Comparison of ENCODE assay signal across 18 cellular contexts in the genomic region with DNA sequence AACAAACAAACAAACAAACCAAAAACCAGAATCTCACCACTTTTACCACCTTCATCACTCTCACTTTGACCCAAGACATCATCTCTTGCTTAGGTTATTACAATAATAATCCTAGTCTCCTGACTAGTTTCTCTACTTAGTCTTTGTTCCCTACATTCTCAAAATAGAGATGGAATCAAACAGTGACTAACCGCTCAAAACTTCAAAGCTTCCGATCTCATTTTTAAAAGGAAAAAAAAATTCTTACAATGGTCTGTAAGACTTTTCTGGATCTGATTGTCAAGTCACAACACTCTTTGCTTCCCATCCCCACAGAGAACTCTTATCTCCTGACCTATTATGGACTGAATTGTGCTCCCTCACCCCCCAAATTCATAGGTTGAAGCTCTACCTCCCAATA.
DNase-seq lines count a peak whose midpoint lies in the region; ATAC-seq and TF ChIP-seq lines count a peak whose summit lies in the region.
"Had no signal": no experiment of that assay in that cellular context is flagged by ENCODE, and none has a peak within 500 bp of the region (broad histone marks: within the 10 kb centered on the region; RNA-seq: fewer than 3 reads in every experiment).

No MANE protein-coding gene starts in this region.

- TF ChIP-seq CTCF in SK-N-SH (IDR thresholded peaks at IDR 0.05) (no peak), foreskin fibroblast (IDR thresholded peaks at IDR 0.05; ENCODE audit: low read depth, low read length) (no peak), GM20000 (IDR thresholded peaks at IDR 0.05; ENCODE audit: extremely low read depth, missing control alignments) (no peak)

- TF ChIP-seq EP300 in SK-N-SH (IDR thresholded peaks at IDR 0.05; ENCODE audit: borderline replicate concordance in 1 of 2, low read depth in 1 of 2, low read length in 1 of 2) = no peak

- CTCF ChIA-PET in SK-N-SH (lab: Yijun Ruan, JAX) = interaction anchor here (1.2 to 13.4 kb wide), 3 partner anchors 15 to 196 kb away, joined by 3 to 247 read pairs (median 117); no protein-coding TSS in a partner anchor

- H3K4me3 ChIP-seq in SK-N-SH (ENCODE audit: low read depth in 2 of 2, low read length in 1 of 2) = peak overlapping the region in 1 of 2 experiments; percentile 18; a peak in 1 of 4 replicates
- no peak overlapping the region for H3K4me3 ChIP-seq in SJSA1
- H3K4me3 ChIP-seq in foreskin fibroblast (ENCODE audit: low read depth in 1 of 2, low read length in 2 of 2) = no peak overlapping the region
- H3K4me3 ChIP-seq: pancreas, testis had no signal

- no peaks in the 10 kb centered on the region for H3K9me2 ChIP-seq in SK-N-SH

- peaks cover 89% of the 10 kb centered on the region for H3K79me2 ChIP-seq in SK-N-SH (ENCODE audit: insufficient read depth)

- H3K9ac ChIP-seq in SK-N-SH = peak overlapping the region; percentile 36; the same call in 1 of the 2 replicates

- H3K4me1 ChIP-seq in SK-N-SH (ENCODE audit: control insufficient read depth in 1 of 2, insufficient read depth in 2 of 2, low read depth in 1 of 2, low read length in 1 of 2) = peaks cover 4 to 10% of the 10 kb centered on the region in 2 experiments; a peak in 3 of 4 replicates
- peaks cover 39% of the 10 kb centered on the region for H3K4me1 ChIP-seq in SJSA1 (replicated peaks)

- H3K36me3 ChIP-seq in SK-N-SH (replicated peaks in 1 of 2; ENCODE audit: control insufficient read depth in 1 of 2, insufficient read depth in 2 of 2, low read length in 1 of 2) (no peaks in the 10 kb centered on the region), SJSA1 (peaks cover under 1% of the 10 kb centered on the region)
- H3K36me3 ChIP-seq: pancreas had no signal

- H2AFZ ChIP-seq in SK-N-SH (ENCODE audit: low read depth) = no peak overlapping the region

- POLR2A ChIA-PET in SK-N-SH (lab: Yijun Ruan, JAX) = no interaction called here

- H3K27me3 ChIP-seq in SK-N-SH (ENCODE audit: insufficient read depth) = no peaks in the 10 kb centered on the region
- H3K27me3 ChIP-seq in SJSA1 (replicated peaks) = no peaks in the 10 kb centered on the region
- H3K27me3 ChIP-seq: pancreas, testis had no signal

- H3K9me3 ChIP-seq in SK-N-SH = no peaks in the 10 kb centered on the region
- no peaks in the 10 kb centered on the region for H3K9me3 ChIP-seq in SJSA1 (replicated peaks)
- H3K9me3 ChIP-seq: pancreas, testis had no signal

- peak overlapping the region; percentile 48 for H3K4me2 ChIP-seq in SK-N-SH

- no peaks in the 10 kb centered on the region for H4K20me1 ChIP-seq in SK-N-SH (ENCODE audit: insufficient read depth)

- no peak; the same call in 2 of the 3 replicates for ATAC-seq in SK-N-SH treated with all-trans-retinoic acid at 6 μM for 48 hours
- ATAC-seq: T-cell had no signal

- WGBS in SK-N-SH (ENCODE audit: low lambda C conversion rate) = 44% methylated on average over 2 of the region's 2 CpGs

- DNase-seq in SK-N-SH (no peak), SJSA1 (ENCODE audit: low read depth in 1 of 2, low spot score in 2 of 2) (peak in 1 of 2 experiments; percentile 79), foreskin fibroblast (peak; percentile 29 to 61), stromal cell of bone marrow (ENCODE audit: low read depth) (peak; percentile 9), GM20000 (ENCODE audit: low spot score) (no peak), kidney glomerular epithelial cell (lab: John Stamatoyannopoulos, UW) (no peak)
- no peak for DNase-seq in effector CD4-positive, alpha-beta T cell
- DNase-seq: activated CD4-positive, alpha-beta T cell treated with anti-CD3 and anti-CD28 coated beads, Interleukin-2, amount 50 U/mL, for 1 hour; activated naive CD4-positive, alpha-beta T cell treated with anti-CD3 and anti-CD28 coated beads for 36 hours; cortex of kidney; NCI-H187 treated with DMSO at 0.1 percent for 48 hours; NCI-H446; pancreas; stimulated activated CD4-positive, alpha-beta T cell treated with anti-CD3 and anti-CD28 coated beads, Interleukin-4, amount 100 ng/mL, for 24 hours; T-cell; testis had no signal

- peak overlapping the region in 1 of 2 experiments; percentile 78; a peak in 2 of 4 replicates for H3K27ac ChIP-seq in SK-N-SH (ENCODE audit: low read depth in 2 of 2, low read length in 1 of 2)
- peak overlapping the region; percentile 56 for H3K27ac ChIP-seq in SJSA1
- H3K27ac ChIP-seq: 22Rv1, pancreas, testis had no signal

- peaks cover 29% of the 10 kb centered on the region for H3F3A ChIP-seq in SK-N-SH (replicated peaks; ENCODE audit: insufficient read depth)

- TF ChIP-seq RAD21 in SK-N-SH (IDR thresholded peaks at IDR 0.05; ENCODE audit: low read length) = no peak

TF ChIP-seq in SK-N-SH, 30 proteins besides CTCF, POLR2A, EP300 and RAD21:
- peak; percentile 40; the same call in 1 of the 2 replicates for TF ChIP-seq JUND (IDR thresholded peaks at IDR 0.05)
- no peak for TF ChIP-seq FOXJ3 (CRISPR knock-in tag; IDR thresholded peaks at IDR 0.05)
- TF ChIP-seq FOSL2 (IDR thresholded peaks at IDR 0.05; ENCODE audit: borderline replicate concordance, low read depth) = peak; percentile 59; the same call in 1 of the 2 replicates

TF ChIP-seq in SK-N-SH treated with all-trans-retinoic acid at 6 μM for 48 hours, 23 proteins besides CTCF, POLR2A, EP300 and RAD21 (continues in another document):
- no peak for TF ChIP-seq SNAI2 (CRISPR knock-in tag; IDR thresholded peaks at IDR 0.05)
- no peak for TF ChIP-seq BACH2 (CRISPR knock-in tag; IDR thresholded peaks at IDR 0.05; ENCODE audit: borderline replicate concordance)
- TF ChIP-seq PATZ1 (CRISPR knock-in tag; IDR thresholded peaks at IDR 0.05; ENCODE audit: borderline replicate concordance) = no peak
- no peak for TF ChIP-seq TOX (CRISPR knock-in tag; IDR thresholded peaks at IDR 0.05; ENCODE audit: borderline replicate concordance)
- TF ChIP-seq ZFP3 (CRISPR knock-in tag; IDR thresholded peaks at IDR 0.05) = no peak
- TF ChIP-seq CSRNP3 (CRISPR knock-in tag; IDR thresholded peaks at IDR 0.05) = no peak
- TF ChIP-seq CREB5 (CRISPR knock-in tag; IDR thresholded peaks at IDR 0.05; ENCODE audit: low read depth) = no peak
- no peak for TF ChIP-seq ISL1 (CRISPR knock-in tag; IDR thresholded peaks at IDR 0.05)
- TF ChIP-seq RARB (CRISPR knock-in tag; IDR thresholded peaks at IDR 0.05) = no peak
- TF ChIP-seq ZFP30 (CRISPR knock-in tag; IDR thresholded peaks at IDR 0.05) = no peak
- TF ChIP-seq ESRRG (CRISPR knock-in tag; IDR thresholded peaks at IDR 0.05) = no peak
- no peak for TF ChIP-seq ZNF70 (CRISPR knock-in tag; IDR thresholded peaks at IDR 0.05)
- TF ChIP-seq OSR1 (CRISPR knock-in tag; IDR thresholded peaks at IDR 0.05) = no peak
- TF ChIP-seq PPARA (CRISPR knock-in tag; IDR thresholded peaks at IDR 0.05; ENCODE audit: borderline replicate concordance) = no peak
- TF ChIP-seq, protein P1, sequence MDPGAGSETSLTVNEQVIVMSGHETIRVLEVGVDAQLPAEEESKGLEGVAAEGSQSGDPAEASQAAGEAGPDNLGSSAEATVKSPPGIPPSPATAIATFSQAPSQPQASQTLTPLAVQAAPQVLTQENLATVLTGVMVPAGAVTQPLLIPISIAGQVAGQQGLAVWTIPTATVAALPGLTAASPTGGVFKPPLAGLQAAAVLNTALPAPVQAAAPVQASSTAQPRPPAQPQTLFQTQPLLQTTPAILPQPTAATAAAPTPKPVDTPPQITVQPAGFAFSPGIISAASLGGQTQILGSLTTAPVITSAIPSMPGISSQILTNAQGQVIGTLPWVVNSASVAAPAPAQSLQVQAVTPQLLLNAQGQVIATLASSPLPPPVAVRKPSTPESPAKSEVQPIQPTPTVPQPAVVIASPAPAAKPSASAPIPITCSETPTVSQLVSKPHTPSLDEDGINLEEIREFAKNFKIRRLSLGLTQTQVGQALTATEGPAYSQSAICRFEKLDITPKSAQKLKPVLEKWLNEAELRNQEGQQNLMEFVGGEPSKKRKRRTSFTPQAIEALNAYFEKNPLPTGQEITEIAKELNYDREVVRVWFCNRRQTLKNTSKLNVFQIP (CRISPR knock-in tag; IDR thresholded peaks at IDR 0.05; ENCODE audit: borderline replicate concordance, low read depth) = no peak

Comparison
In these comparisons a context has a peak if more than half of its experiments do, and no peak if none do; other contexts are left out.
1. DNase-seq: peak in foreskin fibroblast (2 of 2) and stromal cell of bone marrow (single experiment); none in SK-N-SH (single experiment), GM20000 (single experiment), effector CD4-positive, alpha-beta T cell (single experiment) and kidney glomerular epithelial cell (single experiment).